ENCODE assay signal across 1 cellular context in the genomic region with DNA sequence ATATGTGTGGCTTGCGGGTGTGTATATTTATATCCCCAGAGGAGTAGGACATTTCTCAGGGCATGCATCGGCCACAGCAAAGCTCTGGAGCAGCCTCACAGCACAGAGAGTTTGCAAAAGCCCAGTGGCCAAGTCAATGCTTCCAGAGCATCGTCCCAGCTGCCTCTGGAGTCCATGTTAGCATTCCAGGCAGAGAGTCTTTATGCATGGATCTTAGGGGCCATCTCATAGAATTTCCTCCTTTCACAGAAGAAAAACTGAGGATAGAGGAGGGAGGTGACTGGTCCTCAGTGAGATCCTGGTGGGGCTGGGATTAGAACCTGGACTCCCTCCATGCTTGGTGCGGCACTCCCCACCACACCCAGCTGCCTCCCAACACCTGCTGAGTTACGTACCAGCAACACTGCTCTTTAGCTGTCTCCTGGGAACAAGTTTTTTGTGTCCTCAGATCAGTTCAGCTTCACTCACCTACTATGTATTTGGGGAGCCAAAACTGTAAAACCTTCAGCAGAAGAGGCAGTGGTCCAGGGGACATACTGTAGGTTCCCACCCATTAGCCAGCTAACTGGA.
TF ChIP-seq lines count a peak whose summit lies in the region.

No MANE protein-coding gene starts in this region.

TF ChIP-seq in HepG2, 621 proteins besides CTCF, POLR2A, EP300 and RAD21:
- no peak for TF ChIP-seq ZNF570 (CRISPR knock-in tag; IDR thresholded peaks at IDR 0.05; ENCODE audit: borderline replicate concordance)
